2 cellular contexts compared by ENCODE assay signal in genomic region chr11:92707665-92708064, GRCh38.
TF ChIP-seq lines count a peak whose summit lies in the region.

No MANE protein-coding gene starts in this region.

TF ChIP-seq in SK-N-SH, 30 proteins besides CTCF, POLR2A, EP300 and RAD21 (continued from another document):
- TF ChIP-seq PBX3 (IDR thresholded peaks at IDR 0.05) (peak; percentile 75), NFIC (IDR thresholded peaks at IDR 0.05; ENCODE audit: borderline replicate concordance) (no peak), GATA2 (CRISPR knock-in tag; IDR thresholded peaks at IDR 0.05) (no peak), RXRA (IDR thresholded peaks at IDR 0.05; ENCODE audit: borderline replicate concordance, low read depth) (peak; percentile 11; the same call in 1 of the 2 replicates), CHD2 (IDR thresholded peaks at IDR 0.05; ENCODE audit: low read length, partially characterized antibody) (no peak), ELF1 (IDR thresholded peaks at IDR 0.05) (no peak)

TF ChIP-seq in SK-N-SH treated with all-trans-retinoic acid at 6 μM for 48 hours, 23 proteins besides CTCF, POLR2A, EP300 and RAD21 (continued from another document):
- TF ChIP-seq GLIS3 (CRISPR knock-in tag; IDR thresholded peaks at IDR 0.05) = no peak
- TF ChIP-seq OSR1 (CRISPR knock-in tag; IDR thresholded peaks at IDR 0.05) = no peak
- no peak for TF ChIP-seq ZNF565 (CRISPR knock-in tag; conservative IDR thresholded peaks at IDR 0.05; ENCODE audit: low read depth)
- no peak for TF ChIP-seq PPARA (CRISPR knock-in tag; IDR thresholded peaks at IDR 0.05; ENCODE audit: borderline replicate concordance)
- no peak for TF ChIP-seq TCF4 (CRISPR knock-in tag; IDR thresholded peaks at IDR 0.05; ENCODE audit: borderline replicate concordance)
- no peak for TF ChIP-seq ARNTL (CRISPR knock-in tag; IDR thresholded peaks at IDR 0.05; ENCODE audit: borderline replicate concordance, low read depth)
- no peak for TF ChIP-seq ZFP3 (CRISPR knock-in tag; IDR thresholded peaks at IDR 0.05)
- no peak for TF ChIP-seq ZFP30 (CRISPR knock-in tag; IDR thresholded peaks at IDR 0.05)
- no peak for TF ChIP-seq BACH2 (CRISPR knock-in tag; IDR thresholded peaks at IDR 0.05; ENCODE audit: borderline replicate concordance)
- no peak for TF ChIP-seq CSRNP3 (CRISPR knock-in tag; IDR thresholded peaks at IDR 0.05)
- TF ChIP-seq TOX (CRISPR knock-in tag; IDR thresholded peaks at IDR 0.05; ENCODE audit: borderline replicate concordance) = no peak; the same call in 1 of the 2 replicates
- TF ChIP-seq PATZ1 (CRISPR knock-in tag; IDR thresholded peaks at IDR 0.05; ENCODE audit: borderline replicate concordance) = no peak
- no peak for TF ChIP-seq RARB (CRISPR knock-in tag; IDR thresholded peaks at IDR 0.05)
TF ChIP-seq in SK-N-SH treated with all-trans-retinoic acid at 6 μM for 48 hours: peak in this region for 0.
